1 cellular context compared by ENCODE assay signal in genomic region chr12:102441077-102441596, GRCh38.
TF ChIP-seq lines count a peak whose summit lies in the region.

No MANE protein-coding gene starts in this region.

TF ChIP-seq in K562, 482 proteins besides CTCF, POLR2A, EP300 and RAD21 (continues in another document):
- TF ChIP-seq MCM5 (IDR thresholded peaks at IDR 0.05; ENCODE audit: low read depth) (no peak), PPARD (CRISPR knock-in tag; IDR thresholded peaks at IDR 0.05) (no peak), ZNF24 (IDR thresholded peaks at IDR 0.05) (peak; percentile 57; the same call in 1 of the 2 replicates), ZBED1 (IDR thresholded peaks at IDR 0.05) (no peak), STAG1 (CRISPR knock-in tag; IDR thresholded peaks at IDR 0.05; ENCODE audit: borderline replicate concordance) (no peak), ARID3A (IDR thresholded peaks at IDR 0.05; ENCODE audit: borderline replicate concordance, low read depth, low read length) (peak; percentile 75), GATA2 (CRISPR knock-in tag; IDR thresholded peaks at IDR 0.05) (peak; percentile 81), ZNF318 (IDR thresholded peaks at IDR 0.05; ENCODE audit: borderline replicate concordance in 1 of 2, low read depth in 1 of 2) (peak in 1 of 2 experiments; percentile 84; a peak in 2 of 4 replicates), NFATC3 (IDR thresholded peaks at IDR 0.05) (0 out of 2 replicates have a peak, but pooled peaks have one; percentile 55), ZBTB49 (CRISPR knock-in tag; IDR thresholded peaks at IDR 0.05; ENCODE audit: borderline replicate concordance) (no peak), KLF6 (CRISPR knock-in tag; IDR thresholded peaks at IDR 0.05; ENCODE audit: borderline replicate concordance) (peak; percentile 37; the same call in 1 of the 2 replicates), ZBTB11 (CRISPR knock-in tag; IDR thresholded peaks at IDR 0.05) (no peak), ETV5 (CRISPR knock-in tag; IDR thresholded peaks at IDR 0.05; ENCODE audit: low read depth) (no peak), ETS2 (tag; IDR thresholded peaks at IDR 0.05; ENCODE audit: borderline replicate concordance, poor library complexity, severe bottlenecking) (no peak), KLF1 (tag; IDR thresholded peaks at IDR 0.05) (no peak), NEUROD1 (IDR thresholded peaks at IDR 0.05; ENCODE audit: borderline replicate concordance, low read depth, low read length, partially characterized antibody) (peak; percentile 57), TRIM25 (IDR thresholded peaks at IDR 0.05; ENCODE audit: borderline replicate concordance) (no peak), NBN (IDR thresholded peaks at IDR 0.05; ENCODE audit: low read depth) (peak; percentile 87), ZNF253 (CRISPR knock-in tag; conservative IDR thresholded peaks at IDR 0.05) (no peak), NONO (IDR thresholded peaks at IDR 0.05; ENCODE audit: low read depth in 2 of 2, low read length in 1 of 2) (no peak), ZFP36 (IDR thresholded peaks at IDR 0.05; ENCODE audit: low read depth, low read length, partially characterized antibody) (peak; percentile 14), FOXK2 (conservative IDR thresholded peaks at IDR 0.05 in 1 of 2, IDR thresholded peaks at IDR 0.05 in 1 of 2; ENCODE audit: low read depth in 2 of 2) (0 out of 4 replicates have a peak, but pooled peaks of 1 of the 2 experiments have one; percentile 23), TCF15 (CRISPR knock-in tag; IDR thresholded peaks at IDR 0.05) (no peak)
